11 cellular contexts compared by ENCODE assay signal in genomic region chr1:10824821-10825540, GRCh38. TPM values are rescaled to one million over a fixed set of nuclear protein-coding genes. Genes with fewer than 3 reads are reported as not detected.
DNase-seq lines count a peak whose midpoint lies in the region; ATAC-seq and TF ChIP-seq lines count a peak whose summit lies in the region.
"Had no signal": no experiment of that assay in that cellular context is flagged by ENCODE, and none has a peak within 500 bp of the region (broad histone marks: within the 10 kb centered on the region; RNA-seq: fewer than 3 reads in every experiment).

No MANE protein-coding gene starts in this region.

- peak; percentile 32 for ATAC-seq in mucosa of descending colon
- ATAC-seq in activated CD8-positive, alpha-beta T cell treated with anti-CD3 and anti-CD28 coated beads, Interleukin-2, amount 10 ng/mL, durations not matched to agents 7 days and 5 days = no peak

- no peaks in the 10 kb centered on the region for H3K9me3 Mint-ChIP-seq in activated CD8-positive, alpha-beta T cell treated with anti-CD3 and anti-CD28 coated beads, Interleukin-2, amount 10 ng/mL, durations not matched to agents 7 days and 5 days (ENCODE audit: insufficient read depth)

- H3K9me3 ChIP-seq in mucosa of descending colon = no peaks in the 10 kb centered on the region
- H3K9me3 ChIP-seq: testis had no signal

- H3K27me3 Mint-ChIP-seq in activated CD8-positive, alpha-beta T cell treated with anti-CD3 and anti-CD28 coated beads, Interleukin-2, amount 10 ng/mL, durations not matched to agents 7 days and 5 days (ENCODE audit: low read depth) = peaks cover 10% of the 10 kb centered on the region

- no peaks in the 10 kb centered on the region for H3K36me3 ChIP-seq in mucosa of descending colon (ENCODE audit: low read depth)

- TF ChIP-seq CTCF in mucosa of descending colon (IDR thresholded peaks at IDR 0.05) = no peak

- CTCF ChIA-PET in activated CD8-positive, alpha-beta T cell treated with anti-CD3 and anti-CD28 coated beads, Interleukin-2, amount 10 ng/mL, durations not matched to agents 7 days and 5 days (lab: Charles Lee) = no interaction called here

- no peak overlapping the region for H3K4me3 ChIP-seq in mucosa of descending colon
- H3K4me3 ChIP-seq: testis had no signal

- H3K4me3 Mint-ChIP-seq in activated CD8-positive, alpha-beta T cell treated with anti-CD3 and anti-CD28 coated beads, Interleukin-2, amount 10 ng/mL, durations not matched to agents 7 days and 5 days = no peak overlapping the region

- intact Hi-C loops in mucosa of descending colon (cut with DNase I, micrococcal nuclease) = no loop called here

- no peaks in the 10 kb centered on the region for H3K4me1 ChIP-seq in mucosa of descending colon (ENCODE audit: low read depth)
- H3K4me1 ChIP-seq: testis had no signal

- DNase-seq in COLO829 (ENCODE audit: low spot score) = peak; percentile 57
- peak; percentile 14 for DNase-seq in LoVo (ENCODE audit: low spot score)
- peak; percentile 59 for DNase-seq in dermis blood vessel endothelial cell
- DNase-seq in mucosa of descending colon = no peak
- no peak for DNase-seq in mesenteric fat pad (ENCODE audit: low spot score)
- no peak for DNase-seq in activated CD8-positive, alpha-beta T cell treated with anti-CD3 and anti-CD28 coated beads, Interleukin-2, amount 10 ng/mL, durations not matched to agents 7 days and 5 days
- DNase-seq in COR-L47 (lab: John Stamatoyannopoulos, UW) = no peak
- DNase-seq in DMS79 (lab: John Stamatoyannopoulos, UW) = no peak
- DNase-seq: NCI-H187 treated with DMSO at 0.1 percent for 48 hours, RPMI8226, testis had no signal

- POLR2A ChIA-PET in activated CD8-positive, alpha-beta T cell treated with anti-CD3 and anti-CD28 coated beads, Interleukin-2, amount 10 ng/mL, durations not matched to agents 7 days and 5 days (lab: Charles Lee) = no interaction called here

- H3K27ac Mint-ChIP-seq in activated CD8-positive, alpha-beta T cell treated with anti-CD3 and anti-CD28 coated beads, Interleukin-2, amount 10 ng/mL, durations not matched to agents 7 days and 5 days = no peak overlapping the region

- no peaks in the 10 kb centered on the region for H3K4me1 Mint-ChIP-seq in activated CD8-positive, alpha-beta T cell treated with anti-CD3 and anti-CD28 coated beads, Interleukin-2, amount 10 ng/mL, durations not matched to agents 7 days and 5 days (ENCODE audit: low read depth)

- no peaks in the 10 kb centered on the region for H3K36me3 Mint-ChIP-seq in activated CD8-positive, alpha-beta T cell treated with anti-CD3 and anti-CD28 coated beads, Interleukin-2, amount 10 ng/mL, durations not matched to agents 7 days and 5 days (ENCODE audit: low read depth)

RNA-seq across cellular contexts. Expression of gene CASZ1, which starts 28.5 kb away (rescaled TPM):
- total RNA-seq in dermis blood vessel endothelial cell = 4.3 and 10.8 TPM in 2 replicates
- 100 to 1,000 TPM in 1 of 3 donors, 10 to 100 TPM in 2; 66.5 to 110 (median 84.5) TPM for total RNA-seq in mucosa of descending colon
- total RNA-seq in mesenteric fat pad = 8.4 TPM
- 10 to 100 TPM in 1 of 2 experiments, 1 to 10 TPM in 1; 9.9 to 10.2 TPM for total RNA-seq in activated CD8-positive, alpha-beta T cell treated with anti-CD3 and anti-CD28 coated beads, Interleukin-2, amount 10 ng/mL, durations not matched to agents 7 days and 5 days

Comparison
In these comparisons a context has a peak if more than half of its experiments do, and no peak if none do; other contexts are left out.
1. DNase-seq: peak in COLO829 (single experiment), LoVo (single experiment) and dermis blood vessel endothelial cell (single experiment); none in mucosa of descending colon (0 of 3), mesenteric fat pad (single experiment), activated CD8-positive, alpha-beta T cell treated with anti-CD3 and anti-CD28 coated beads, Interleukin-2, amount 10 ng/mL, durations not matched to agents 7 days and 5 days (single experiment), COR-L47 (single experiment) and DMS79 (single experiment).